Comparison of ENCODE assay signal across 8 cellular contexts in the genomic region with DNA sequence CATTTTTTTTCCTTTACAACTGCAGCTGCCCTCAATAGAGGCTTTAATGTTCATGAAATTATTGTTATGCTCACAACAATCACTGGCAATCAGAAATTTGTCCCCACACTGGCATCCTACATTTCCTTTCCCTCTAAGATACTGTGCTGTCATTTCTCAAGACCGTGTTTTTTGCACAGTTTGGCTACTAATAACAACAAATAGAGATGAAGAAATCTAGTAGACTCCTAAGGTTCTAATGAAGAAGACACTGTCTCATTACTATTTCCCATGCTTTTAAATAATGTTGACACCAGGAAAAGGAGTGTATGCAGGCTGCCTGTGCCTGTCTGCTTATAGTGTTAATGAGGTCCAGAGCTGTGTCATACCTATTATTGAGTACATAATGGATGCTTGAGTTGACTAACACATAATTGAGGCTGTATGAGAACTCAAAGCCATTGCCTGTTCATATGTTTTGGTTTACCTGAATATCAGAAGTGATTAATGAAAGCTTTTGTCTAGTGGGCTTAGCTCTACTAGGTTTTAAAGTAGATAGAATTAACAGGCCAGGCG. TPM values are rescaled to one million over a fixed set of nuclear protein-coding genes. Genes with fewer than 3 reads are reported as not detected.
A peak's percentile ranks its signal among the peaks of the same experiment; 100 is the strongest.
DNase-seq lines count a peak whose midpoint lies in the region; ATAC-seq and TF ChIP-seq lines count a peak whose summit lies in the region.

No MANE protein-coding gene starts in this region.

- TF ChIP-seq RAD21 in IMR-90 (IDR thresholded peaks at IDR 0.05; ENCODE audit: low read length) = no peak

- ATAC-seq in IMR-90 (ENCODE audit: low read depth) (no peak), HG02678 (IDR thresholded peaks at IDR 0.05; ENCODE audit: unreplicated experiment) (no peak), GM18861 (IDR thresholded peaks at IDR 0.05; ENCODE audit: unreplicated experiment) (no peak), GM19351 (IDR thresholded peaks at IDR 0.05; ENCODE audit: unreplicated experiment) (no peak)

- H2BK120ac ChIP-seq in IMR-90 (ENCODE audit: low read depth, low read length) = peak overlapping the region; percentile 23

- H4K20me1 ChIP-seq in IMR-90 (ENCODE audit: insufficient read depth, low read length) = peaks cover 21% of the 10 kb centered on the region; the same call in 1 of the 2 replicates

- no peak overlapping the region; the same call in 1 of the 2 replicates for H3K23ac ChIP-seq in IMR-90 (ENCODE audit: low read depth, low read length)

- peak overlapping the region; percentile 20; the same call in 1 of the 2 replicates for H3K4ac ChIP-seq in IMR-90 (ENCODE audit: low read depth, low read length)

- H3K36me3 ChIP-seq in IMR-90 (ENCODE audit: control insufficient read depth, insufficient read depth, low read length) (0 out of 2 replicates have a peak, but pooled peaks cover 1% of the 10 kb centered on the region), brain microvascular endothelial cell (replicated peaks) (no peaks in the 10 kb centered on the region), muscle layer of duodenum (ENCODE audit: control insufficient read depth in 1 of 2, insufficient read depth in 2 of 2, low read length in 2 of 2) (peaks cover 0 to 21% of the 10 kb centered on the region in 2 donors)

- H3K18ac ChIP-seq in IMR-90 (ENCODE audit: low read depth, low read length) = peak overlapping the region; percentile 40; the same call in 1 of the 2 replicates

- H2AK5ac ChIP-seq in IMR-90 (ENCODE audit: low read depth, low read length) = no peak overlapping the region

- H4K5ac ChIP-seq in IMR-90 (ENCODE audit: low read depth, low read length) = peak overlapping the region; percentile 21; the same call in 1 of the 2 replicates

- CTCF ChIA-PET in IMR-90 (lab: Yijun Ruan, JAX) = interaction anchor here (0.6 to 1.3 kb wide), 3 partner anchors 8 to 65 kb away, joined by 3 to 6 read pairs (median 4); a partner anchor contains a TSS

- H2BK15ac ChIP-seq in IMR-90 (ENCODE audit: low read depth, low read length) = peak overlapping the region; percentile 80

- BruUV-seq in IMR-90 (replicated peaks; lab: Mats Ljungman, UMichigan) = no TSS peak

- dilution Hi-C loops in IMR-90 (cut with HindIII; ENCODE audit: low sequenced_read_pairs, unreplicated experiment) = no loop called here

- peak overlapping the region; percentile 89 for H3K4me2 ChIP-seq in IMR-90 (ENCODE audit: low read depth, low read length)

- H3K14ac ChIP-seq in IMR-90 (replicated peaks; ENCODE audit: low read depth, low read length) = no peak overlapping the region; the same call in 1 of the 2 replicates

- H2AFZ ChIP-seq in IMR-90 (replicated peaks; ENCODE audit: low read length, poor library complexity) = no peak overlapping the region

- TF ChIP-seq POLR2A in IMR-90 (IDR thresholded peaks at IDR 0.05; ENCODE audit: low read depth, low read length) = no peak

- no peak overlapping the region for H2AK9ac ChIP-seq in IMR-90 (replicated peaks; ENCODE audit: low read depth, low read length, poor library complexity)

- peak overlapping the region; percentile 29; the same call in 1 of the 2 replicates for H3K56ac ChIP-seq in IMR-90 (ENCODE audit: extremely low read depth, insufficient read depth, low read length)

- 0 out of 2 replicates have a peak overlapping the region, but pooled peaks have one; percentile 14 for H4K91ac ChIP-seq in IMR-90 (ENCODE audit: insufficient read depth, low read depth, low read length)

- peak overlapping the region; percentile 70 for H2BK5ac ChIP-seq in IMR-90 (ENCODE audit: low read depth, low read length, poor library complexity, severe bottlenecking)

- intact Hi-C loops in IMR-90 (cut with micrococcal nuclease) = no loop called here

- H3K79me1 ChIP-seq in IMR-90 (ENCODE audit: low read depth in 1 of 2, low read length in 2 of 2) = peaks cover 0 to 5% of the 10 kb centered on the region in 2 experiments; a peak in 1 of 4 replicates

- H4K8ac ChIP-seq in IMR-90 (ENCODE audit: low read depth in 2 of 2, low read length in 2 of 2) = peak overlapping the region; percentile 2 to 71; a peak in 1 of 4 replicates

- H3K4me1 ChIP-seq in IMR-90 (ENCODE audit: control insufficient read depth, insufficient read depth, low read length) (peaks cover 3% of the 10 kb centered on the region; the same call in 1 of the 2 replicates), muscle layer of duodenum (ENCODE audit: control insufficient read depth in 1 of 2, insufficient read depth in 2 of 2, low read length in 2 of 2) (peaks cover 0 to 13% of the 10 kb centered on the region in 2 donors)

- peak overlapping the region; percentile 94 for H3K4me3 ChIP-seq in AG09309 (ENCODE audit: control insufficient read depth, low read depth, low read length)
- H3K4me3 ChIP-seq in IMR-90 (ENCODE audit: insufficient read depth, low read depth, low read length) = peak overlapping the region; percentile 4; the same call in 1 of the 2 replicates
- no peak overlapping the region for H3K4me3 ChIP-seq in brain microvascular endothelial cell (ENCODE audit: low read depth, low read length)
- peak overlapping the region; percentile 99 for H3K4me3 ChIP-seq in muscle layer of duodenum (ENCODE audit: low read depth in 1 of 2, low read length in 2 of 2)

- in situ Hi-C loops in IMR-90 (cut with MboI; ENCODE audit: low sequenced_read_pairs) = no loop called here
- in situ Hi-C loops in brain microvascular endothelial cell (cut with HindIII; ENCODE audit: low pct_ligation_motif_present, low sequenced_read_pairs) = no loop called here

- no peaks in the 10 kb centered on the region for H3K9me1 ChIP-seq in IMR-90 (ENCODE audit: insufficient read depth, low read length)

- no CpG with 5 or more reads among the region's 2 CpGs for WGBS in IMR-90 (ENCODE audit: extremely low coverage in 2 of 2, insufficient read length in 1 of 2), 2 experiments

- H3K9me3 ChIP-seq in IMR-90 (ENCODE audit: control insufficient read depth, insufficient read depth, low read length) = no peaks in the 10 kb centered on the region
- H3K9me3 ChIP-seq in muscle layer of duodenum (ENCODE audit: control insufficient read depth in 1 of 2, low read length in 2 of 2) = no peaks in the 10 kb centered on the region

- no peaks in the 10 kb centered on the region for H3K27me3 ChIP-seq in IMR-90 (ENCODE audit: control insufficient read depth, insufficient read depth, low read length)
- no peaks in the 10 kb centered on the region for H3K27me3 ChIP-seq in brain microvascular endothelial cell (replicated peaks)
- no peaks in the 10 kb centered on the region for H3K27me3 ChIP-seq in muscle layer of duodenum (ENCODE audit: low read depth, low read length)

- H2BK20ac ChIP-seq in IMR-90 (ENCODE audit: low read depth, low read length) = peak overlapping the region; percentile 36; the same call in 1 of the 2 replicates

- H3K27ac ChIP-seq in IMR-90 (ENCODE audit: insufficient read depth, low read length) = no peak overlapping the region
- H3K27ac ChIP-seq in brain microvascular endothelial cell = peak overlapping the region; percentile 88
- peak overlapping the region; percentile 100 for H3K27ac ChIP-seq in muscle layer of duodenum (ENCODE audit: low read length)

- TF ChIP-seq CTCF in AG09309 (IDR thresholded peaks at IDR 0.05; ENCODE audit: control insufficient read depth, insufficient read depth, low read depth, low read length, missing control alignments) (no peak), IMR-90 (conservative IDR thresholded peaks at IDR 0.05; ENCODE audit: low read depth, low read length) (no peak), brain microvascular endothelial cell (IDR thresholded peaks at IDR 0.05; ENCODE audit: low read depth, low read length, missing control alignments) (no peak)

- POLR2A ChIA-PET in IMR-90 (lab: Charles Lee; ENCODE audit: unreplicated experiment) = interaction anchor here (0.6 kb wide), 1 partner anchor 158 kb away, joined by 3 read pairs; a partner anchor contains a TSS

- DNase-seq in AG09309 (ENCODE audit: low read depth) = no peak
- no peak for DNase-seq in IMR-90
- no peak for DNase-seq in brain microvascular endothelial cell
- no peak for DNase-seq in DMS79 (lab: John Stamatoyannopoulos, UW)

- peak overlapping the region; percentile 8; the same call in 1 of the 2 replicates for H3K9ac ChIP-seq in IMR-90 (ENCODE audit: low read depth, low read length)

TF ChIP-seq in IMR-90, 13 proteins besides CTCF, POLR2A, EP300 and RAD21:
- TF ChIP-seq RCOR1 (IDR thresholded peaks at IDR 0.05; ENCODE audit: insufficient replicate concordance, low read length) (no peak), CHD1 (IDR thresholded peaks at IDR 0.05; ENCODE audit: low read depth, low read length) (no peak), BHLHE40 (IDR thresholded peaks at IDR 0.05; ENCODE audit: low read depth, low read length) (no peak), MAZ (IDR thresholded peaks at IDR 0.05; ENCODE audit: borderline replicate concordance, low read depth, low read length) (no peak), SMC3 (IDR thresholded peaks at IDR 0.05; ENCODE audit: low read depth, low read length) (no peak), CEBPB (IDR thresholded peaks at IDR 0.05; ENCODE audit: low read depth, low read length) (no peak)

RNA-seq across cellular contexts. Expression of a gene that starts 1.5 kb away (rescaled TPM):
- 113 and 288 TPM in 2 replicates for total RNA-seq in IMR-90 (2012; rRNA removed)
- 69.4 and 80.4 TPM in 2 replicates for polyA plus RNA-seq in IMR-90 (2012; rRNA removed)
- polyA plus RNA-seq in IMR-90 (2012; cell fraction: cytosol; rRNA removed) = 6.5 and 9.4 TPM in 2 replicates
- 2.9 and 26.4 TPM in 2 replicates for polyA plus RNA-seq in IMR-90 (2012; cell fraction: nucleus; rRNA removed; ENCODE audit: low replicate concordance)
